1 cellular context compared by ENCODE assay signal in the genomic region with DNA sequence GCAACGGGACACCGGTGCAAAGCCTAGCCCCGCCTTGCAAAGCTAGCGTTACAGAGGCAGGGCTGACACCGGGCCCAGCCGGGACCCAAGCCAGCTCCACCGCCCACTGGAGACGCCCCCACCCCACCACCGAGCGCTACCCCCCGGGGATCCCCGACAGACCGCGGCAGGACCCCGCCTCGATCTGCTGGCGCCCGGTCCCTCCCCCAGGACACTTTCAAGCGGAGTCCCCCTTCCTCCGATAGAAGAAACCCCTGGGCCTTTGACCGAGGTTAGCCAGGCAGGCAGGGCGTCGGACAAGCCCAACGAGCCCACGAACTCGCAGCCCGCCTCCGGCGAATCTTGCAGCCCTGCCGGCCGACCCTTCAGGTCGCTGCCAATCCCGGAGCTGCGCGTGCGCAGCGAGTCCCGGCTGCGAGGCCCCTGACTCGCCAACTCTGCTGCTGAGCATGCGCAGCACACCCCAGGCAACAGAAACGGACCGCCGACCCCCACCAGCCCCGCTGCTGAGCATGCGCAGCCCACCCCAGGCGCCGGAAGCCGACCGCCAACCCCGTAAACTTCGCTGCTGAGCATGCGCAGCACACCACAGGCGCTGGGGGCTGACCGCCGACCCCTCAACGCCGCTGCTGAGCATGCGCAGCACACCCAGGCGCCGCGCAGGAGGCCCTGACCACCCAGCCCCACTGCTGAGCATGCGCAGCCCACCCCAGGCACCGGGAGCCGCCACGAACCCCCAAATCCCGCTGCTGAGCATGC.
TF ChIP-seq lines count a peak whose summit lies in the region.

No MANE protein-coding gene starts in this region.

TF ChIP-seq in K562, 482 proteins besides CTCF, POLR2A, EP300 and RAD21 (continued from another document):
- TF ChIP-seq STAT6 (CRISPR knock-in tag; IDR thresholded peaks at IDR 0.05) = no peak
- TF ChIP-seq RBM17 (IDR thresholded peaks at IDR 0.05; ENCODE audit: borderline replicate concordance, low read depth, low read length) = no peak
- 0 out of 2 replicates have a peak, but pooled peaks have one; percentile 35 for TF ChIP-seq NR4A1 (CRISPR knock-in tag; IDR thresholded peaks at IDR 0.05)
- no peak for TF ChIP-seq NR4A1 (tag; IDR thresholded peaks at IDR 0.05)
- TF ChIP-seq, protein P1, sequence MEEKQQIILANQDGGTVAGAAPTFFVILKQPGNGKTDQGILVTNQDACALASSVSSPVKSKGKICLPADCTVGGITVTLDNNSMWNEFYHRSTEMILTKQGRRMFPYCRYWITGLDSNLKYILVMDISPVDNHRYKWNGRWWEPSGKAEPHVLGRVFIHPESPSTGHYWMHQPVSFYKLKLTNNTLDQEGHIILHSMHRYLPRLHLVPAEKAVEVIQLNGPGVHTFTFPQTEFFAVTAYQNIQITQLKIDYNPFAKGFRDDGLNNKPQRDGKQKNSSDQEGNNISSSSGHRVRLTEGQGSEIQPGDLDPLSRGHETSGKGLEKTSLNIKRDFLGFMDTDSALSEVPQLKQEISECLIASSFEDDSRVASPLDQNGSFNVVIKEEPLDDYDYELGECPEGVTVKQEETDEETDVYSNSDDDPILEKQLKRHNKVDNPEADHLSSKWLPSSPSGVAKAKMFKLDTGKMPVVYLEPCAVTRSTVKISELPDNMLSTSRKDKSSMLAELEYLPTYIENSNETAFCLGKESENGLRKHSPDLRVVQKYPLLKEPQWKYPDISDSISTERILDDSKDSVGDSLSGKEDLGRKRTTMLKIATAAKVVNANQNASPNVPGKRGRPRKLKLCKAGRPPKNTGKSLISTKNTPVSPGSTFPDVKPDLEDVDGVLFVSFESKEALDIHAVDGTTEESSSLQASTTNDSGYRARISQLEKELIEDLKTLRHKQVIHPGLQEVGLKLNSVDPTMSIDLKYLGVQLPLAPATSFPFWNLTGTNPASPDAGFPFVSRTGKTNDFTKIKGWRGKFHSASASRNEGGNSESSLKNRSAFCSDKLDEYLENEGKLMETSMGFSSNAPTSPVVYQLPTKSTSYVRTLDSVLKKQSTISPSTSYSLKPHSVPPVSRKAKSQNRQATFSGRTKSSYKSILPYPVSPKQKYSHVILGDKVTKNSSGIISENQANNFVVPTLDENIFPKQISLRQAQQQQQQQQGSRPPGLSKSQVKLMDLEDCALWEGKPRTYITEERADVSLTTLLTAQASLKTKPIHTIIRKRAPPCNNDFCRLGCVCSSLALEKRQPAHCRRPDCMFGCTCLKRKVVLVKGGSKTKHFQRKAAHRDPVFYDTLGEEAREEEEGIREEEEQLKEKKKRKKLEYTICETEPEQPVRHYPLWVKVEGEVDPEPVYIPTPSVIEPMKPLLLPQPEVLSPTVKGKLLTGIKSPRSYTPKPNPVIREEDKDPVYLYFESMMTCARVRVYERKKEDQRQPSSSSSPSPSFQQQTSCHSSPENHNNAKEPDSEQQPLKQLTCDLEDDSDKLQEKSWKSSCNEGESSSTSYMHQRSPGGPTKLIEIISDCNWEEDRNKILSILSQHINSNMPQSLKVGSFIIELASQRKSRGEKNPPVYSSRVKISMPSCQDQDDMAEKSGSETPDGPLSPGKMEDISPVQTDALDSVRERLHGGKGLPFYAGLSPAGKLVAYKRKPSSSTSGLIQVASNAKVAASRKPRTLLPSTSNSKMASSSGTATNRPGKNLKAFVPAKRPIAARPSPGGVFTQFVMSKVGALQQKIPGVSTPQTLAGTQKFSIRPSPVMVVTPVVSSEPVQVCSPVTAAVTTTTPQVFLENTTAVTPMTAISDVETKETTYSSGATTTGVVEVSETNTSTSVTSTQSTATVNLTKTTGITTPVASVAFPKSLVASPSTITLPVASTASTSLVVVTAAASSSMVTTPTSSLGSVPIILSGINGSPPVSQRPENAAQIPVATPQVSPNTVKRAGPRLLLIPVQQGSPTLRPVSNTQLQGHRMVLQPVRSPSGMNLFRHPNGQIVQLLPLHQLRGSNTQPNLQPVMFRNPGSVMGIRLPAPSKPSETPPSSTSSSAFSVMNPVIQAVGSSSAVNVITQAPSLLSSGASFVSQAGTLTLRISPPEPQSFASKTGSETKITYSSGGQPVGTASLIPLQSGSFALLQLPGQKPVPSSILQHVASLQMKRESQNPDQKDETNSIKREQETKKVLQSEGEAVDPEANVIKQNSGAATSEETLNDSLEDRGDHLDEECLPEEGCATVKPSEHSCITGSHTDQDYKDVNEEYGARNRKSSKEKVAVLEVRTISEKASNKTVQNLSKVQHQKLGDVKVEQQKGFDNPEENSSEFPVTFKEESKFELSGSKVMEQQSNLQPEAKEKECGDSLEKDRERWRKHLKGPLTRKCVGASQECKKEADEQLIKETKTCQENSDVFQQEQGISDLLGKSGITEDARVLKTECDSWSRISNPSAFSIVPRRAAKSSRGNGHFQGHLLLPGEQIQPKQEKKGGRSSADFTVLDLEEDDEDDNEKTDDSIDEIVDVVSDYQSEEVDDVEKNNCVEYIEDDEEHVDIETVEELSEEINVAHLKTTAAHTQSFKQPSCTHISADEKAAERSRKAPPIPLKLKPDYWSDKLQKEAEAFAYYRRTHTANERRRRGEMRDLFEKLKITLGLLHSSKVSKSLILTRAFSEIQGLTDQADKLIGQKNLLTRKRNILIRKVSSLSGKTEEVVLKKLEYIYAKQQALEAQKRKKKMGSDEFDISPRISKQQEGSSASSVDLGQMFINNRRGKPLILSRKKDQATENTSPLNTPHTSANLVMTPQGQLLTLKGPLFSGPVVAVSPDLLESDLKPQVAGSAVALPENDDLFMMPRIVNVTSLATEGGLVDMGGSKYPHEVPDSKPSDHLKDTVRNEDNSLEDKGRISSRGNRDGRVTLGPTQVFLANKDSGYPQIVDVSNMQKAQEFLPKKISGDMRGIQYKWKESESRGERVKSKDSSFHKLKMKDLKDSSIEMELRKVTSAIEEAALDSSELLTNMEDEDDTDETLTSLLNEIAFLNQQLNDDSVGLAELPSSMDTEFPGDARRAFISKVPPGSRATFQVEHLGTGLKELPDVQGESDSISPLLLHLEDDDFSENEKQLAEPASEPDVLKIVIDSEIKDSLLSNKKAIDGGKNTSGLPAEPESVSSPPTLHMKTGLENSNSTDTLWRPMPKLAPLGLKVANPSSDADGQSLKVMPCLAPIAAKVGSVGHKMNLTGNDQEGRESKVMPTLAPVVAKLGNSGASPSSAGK (IDR thresholded peaks at IDR 0.05) = no peak
- TF ChIP-seq, protein P2, sequence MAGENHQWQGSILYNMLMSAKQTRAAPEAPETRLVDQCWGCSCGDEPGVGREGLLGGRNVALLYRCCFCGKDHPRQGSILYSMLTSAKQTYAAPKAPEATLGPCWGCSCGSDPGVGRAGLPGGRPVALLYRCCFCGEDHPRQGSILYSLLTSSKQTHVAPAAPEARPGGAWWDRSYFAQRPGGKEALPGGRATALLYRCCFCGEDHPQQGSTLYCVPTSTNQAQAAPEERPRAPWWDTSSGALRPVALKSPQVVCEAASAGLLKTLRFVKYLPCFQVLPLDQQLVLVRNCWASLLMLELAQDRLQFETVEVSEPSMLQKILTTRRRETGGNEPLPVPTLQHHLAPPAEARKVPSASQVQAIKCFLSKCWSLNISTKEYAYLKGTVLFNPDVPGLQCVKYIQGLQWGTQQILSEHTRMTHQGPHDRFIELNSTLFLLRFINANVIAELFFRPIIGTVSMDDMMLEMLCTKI (IDR thresholded peaks at IDR 0.05; ENCODE audit: partially characterized antibody) = no peak
- TF ChIP-seq, protein P3, sequence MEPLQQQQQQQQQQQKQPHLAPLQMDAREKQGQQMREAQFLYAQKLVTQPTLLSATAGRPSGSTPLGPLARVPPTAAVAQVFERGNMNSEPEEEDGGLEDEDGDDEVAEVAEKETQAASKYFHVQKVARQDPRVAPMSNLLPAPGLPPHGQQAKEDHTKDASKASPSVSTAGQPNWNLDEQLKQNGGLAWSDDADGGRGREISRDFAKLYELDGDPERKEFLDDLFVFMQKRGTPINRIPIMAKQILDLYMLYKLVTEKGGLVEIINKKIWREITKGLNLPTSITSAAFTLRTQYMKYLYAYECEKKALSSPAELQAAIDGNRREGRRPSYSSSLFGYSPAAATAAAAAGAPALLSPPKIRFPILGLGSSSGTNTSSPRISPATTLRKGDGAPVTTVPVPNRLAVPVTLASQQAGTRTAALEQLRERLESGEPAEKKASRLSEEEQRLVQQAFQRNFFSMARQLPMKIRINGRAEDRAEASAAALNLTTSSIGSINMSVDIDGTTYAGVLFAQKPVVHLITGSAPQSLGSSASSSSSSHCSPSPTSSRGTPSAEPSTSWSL (CRISPR knock-in tag; IDR thresholded peaks at IDR 0.05; ENCODE audit: borderline replicate concordance) = no peak
- TF ChIP-seq, protein P4, sequence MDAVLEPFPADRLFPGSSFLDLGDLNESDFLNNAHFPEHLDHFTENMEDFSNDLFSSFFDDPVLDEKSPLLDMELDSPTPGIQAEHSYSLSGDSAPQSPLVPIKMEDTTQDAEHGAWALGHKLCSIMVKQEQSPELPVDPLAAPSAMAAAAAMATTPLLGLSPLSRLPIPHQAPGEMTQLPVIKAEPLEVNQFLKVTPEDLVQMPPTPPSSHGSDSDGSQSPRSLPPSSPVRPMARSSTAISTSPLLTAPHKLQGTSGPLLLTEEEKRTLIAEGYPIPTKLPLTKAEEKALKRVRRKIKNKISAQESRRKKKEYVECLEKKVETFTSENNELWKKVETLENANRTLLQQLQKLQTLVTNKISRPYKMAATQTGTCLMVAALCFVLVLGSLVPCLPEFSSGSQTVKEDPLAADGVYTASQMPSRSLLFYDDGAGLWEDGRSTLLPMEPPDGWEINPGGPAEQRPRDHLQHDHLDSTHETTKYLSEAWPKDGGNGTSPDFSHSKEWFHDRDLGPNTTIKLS (IDR thresholded peaks at IDR 0.05; ENCODE audit: borderline replicate concordance, low read depth) = peak; percentile 78; the same call in 1 of the 2 replicates
- TF ChIP-seq SIN3B (IDR thresholded peaks at IDR 0.05; ENCODE audit: low read depth) = no peak
- no peak for TF ChIP-seq ZNF668 (CRISPR knock-in tag; IDR thresholded peaks at IDR 0.05)
